ENCODE assay signal across 1 cellular context in genomic region chr14:88824314-88825077, GRCh38.
A peak's percentile ranks its signal among the peaks of the same experiment; 100 is the strongest.
TF ChIP-seq lines count a peak whose summit lies in the region.

TTC8 (plus strand) TSS chr14:88824651; CDS start chr14:88824708, 57 bp downstream.

TF ChIP-seq in K562, 482 proteins besides CTCF, POLR2A, EP300 and RAD21 (continued from another document and continues in another):
- TF ChIP-seq HOXB6 (CRISPR knock-in tag; IDR thresholded peaks at IDR 0.05; ENCODE audit: borderline replicate concordance) (no peak), E2F5 (CRISPR knock-in tag; IDR thresholded peaks at IDR 0.05) (no peak), ZBTB9 (CRISPR knock-in tag; IDR thresholded peaks at IDR 0.05) (no peak), E2F8 (IDR thresholded peaks at IDR 0.05; ENCODE audit: low read depth, partially characterized antibody) (no peak), TAL1 (IDR thresholded peaks at IDR 0.05) (no peak), RERE (CRISPR knock-in tag; IDR thresholded peaks at IDR 0.05; ENCODE audit: borderline replicate concordance) (no peak), ATF6 (CRISPR knock-in tag; IDR thresholded peaks at IDR 0.05) (no peak), ZKSCAN3 (CRISPR knock-in tag; IDR thresholded peaks at IDR 0.05) (no peak), NFIX (CRISPR knock-in tag; IDR thresholded peaks at IDR 0.05; ENCODE audit: low read depth) (no peak), MEF2A (IDR thresholded peaks at IDR 0.05; ENCODE audit: control insufficient read depth, low read depth, low read length) (peak; percentile 41; the same call in 1 of the 2 replicates), NEUROD1 (IDR thresholded peaks at IDR 0.05; ENCODE audit: borderline replicate concordance, low read depth, low read length, partially characterized antibody) (peak; percentile 22), BRF1 (IDR thresholded peaks at IDR 0.05; ENCODE audit: borderline replicate concordance, extremely low read depth, insufficient read length) (no peak), TCF15 (CRISPR knock-in tag; IDR thresholded peaks at IDR 0.05) (no peak), ZNF507 (tag; conservative IDR thresholded peaks at IDR 0.05) (no peak), KAT7 (CRISPR knock-in tag; IDR thresholded peaks at IDR 0.05; ENCODE audit: borderline replicate concordance) (no peak), SIN3A (IDR thresholded peaks at IDR 0.05; ENCODE audit: borderline replicate concordance in 2 of 2, control insufficient read depth in 1 of 2, low read depth in 2 of 2, low read length in 2 of 2) (peak; percentile 67 to 87; a peak in 3 of 4 replicates), GABPB2 (CRISPR knock-in tag; conservative IDR thresholded peaks at IDR 0.05) (no peak), ZNF197 (CRISPR knock-in tag; IDR thresholded peaks at IDR 0.05; ENCODE audit: low read depth) (no peak), NFXL1 (CRISPR knock-in tag; IDR thresholded peaks at IDR 0.05) (no peak), SAFB (IDR thresholded peaks at IDR 0.05; ENCODE audit: borderline replicate concordance, low read depth, low read length) (no peak), KAT8 (IDR thresholded peaks at IDR 0.05; ENCODE audit: low read depth) (no peak), SREBF1 (IDR thresholded peaks at IDR 0.05; ENCODE audit: borderline replicate concordance, low read depth, low read length) (no peak), XRCC5 (IDR thresholded peaks at IDR 0.05; ENCODE audit: low read depth, low read length) (no peak), MIER1 (IDR thresholded peaks at IDR 0.05; ENCODE audit: low read depth) (no peak), GATAD2A (IDR thresholded peaks at IDR 0.05) (no peak), ZNF408 (CRISPR knock-in tag; IDR thresholded peaks at IDR 0.05; ENCODE audit: low read depth) (no peak), NELFE (IDR thresholded peaks at IDR 0.05; ENCODE audit: insufficient read depth, insufficient read length) (no peak), CEBPZ (IDR thresholded peaks at IDR 0.05; ENCODE audit: borderline replicate concordance, low read depth, low read length) (no peak), ZNF589 (CRISPR knock-in tag; IDR thresholded peaks at IDR 0.05; ENCODE audit: low read depth) (no peak), ELK3 (CRISPR knock-in tag; IDR thresholded peaks at IDR 0.05) (no peak), LCOR (CRISPR knock-in tag; IDR thresholded peaks at IDR 0.05) (no peak), ZBTB43 (CRISPR knock-in tag; IDR thresholded peaks at IDR 0.05) (no peak), ZNF444 (CRISPR knock-in tag; IDR thresholded peaks at IDR 0.05) (no peak), MXI1 (IDR thresholded peaks at IDR 0.05; ENCODE audit: low read depth, low read length) (no peak), NFIC (IDR thresholded peaks at IDR 0.05) (peak; percentile 38; the same call in 1 of the 2 replicates), SMARCA5 (IDR thresholded peaks at IDR 0.05) (no peak), ZNF639 (CRISPR knock-in tag; conservative IDR thresholded peaks at IDR 0.05 in 1 of 2, IDR thresholded peaks at IDR 0.05 in 1 of 2) (no peak)
